8 cellular contexts compared by ENCODE assay signal in the genomic region with DNA sequence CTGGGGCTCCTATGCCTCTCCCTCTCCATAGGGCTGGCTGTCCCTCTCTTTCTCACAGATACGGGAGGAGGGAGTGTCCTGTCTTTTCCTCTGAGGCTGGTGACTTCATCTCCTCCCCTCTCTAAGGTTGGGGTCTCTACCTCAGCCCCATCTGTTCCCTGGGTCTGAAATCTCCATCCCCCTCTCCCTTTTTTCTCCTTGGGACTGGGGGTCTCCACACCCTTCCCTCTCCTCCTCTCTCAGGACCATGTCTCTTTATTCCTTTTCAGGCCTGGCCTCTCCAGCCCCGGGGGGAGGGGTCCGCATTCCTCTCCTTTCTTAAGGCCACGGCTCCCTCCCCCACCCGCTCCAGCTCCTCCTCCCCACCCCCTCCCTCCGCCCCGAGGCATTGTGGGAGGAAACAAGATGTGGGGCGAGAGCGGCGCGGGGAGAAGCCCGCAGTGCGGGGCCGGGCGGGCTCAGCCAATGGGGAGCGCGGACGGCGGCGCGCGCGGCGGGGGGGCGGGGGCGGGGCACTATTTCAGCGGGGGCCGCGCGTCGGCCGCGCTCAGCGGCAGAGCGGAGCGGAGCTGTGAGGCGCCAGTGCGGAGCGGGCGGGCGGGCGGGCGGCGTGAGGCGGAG.
A peak's percentile ranks its signal among the peaks of the same experiment; 100 is the strongest.
DNase-seq lines count a peak whose midpoint lies in the region; ATAC-seq lines count a peak whose summit lies in the region.

A gene (plus strand): TSS at position 550 of the 621 bp plus-strand sequence. CDS start 3,672 bp downstream, outside the sequence.

- DNase-seq in NCI-H2029 (lab: John Stamatoyannopoulos, UW) (peak; percentile 84), T1000 (lab: John Stamatoyannopoulos, UW) (peak; percentile 86), astrocyte of the hippocampus (ENCODE audit: low read depth, low spot score) (peak; percentile 97), hippocampal formation (lab: John Stamatoyannopoulos, UW) (peak; percentile 76 to 86), retina (peak; percentile 92), cortex of kidney (lab: John Stamatoyannopoulos, UW) (no peak)

- ATAC-seq in GM18498 (IDR thresholded peaks at IDR 0.05; ENCODE audit: unreplicated experiment) (peak; percentile 71), HG02943 (IDR thresholded peaks at IDR 0.05; ENCODE audit: low read depth, unreplicated experiment) (peak; percentile 55)
